ENCODE assay signal across 16 cellular contexts in genomic region chr2:86480105-86480504, GRCh38. TPM values are rescaled to one million over a fixed set of nuclear protein-coding genes. Genes with fewer than 3 reads are reported as not detected.
DNase-seq lines count a peak whose midpoint lies in the region; ATAC-seq and TF ChIP-seq lines count a peak whose summit lies in the region.
"Had no signal": no experiment of that assay in that cellular context is flagged by ENCODE, and none has a peak within 500 bp of the region (broad histone marks: within the 10 kb centered on the region; RNA-seq: fewer than 3 reads in every experiment).

No MANE protein-coding gene starts in this region.

- ATAC-seq in left ventricle myocardium superior: peak; percentile 78
- ATAC-seq in GM21360 (IDR thresholded peaks at IDR 0.05; ENCODE audit: unreplicated experiment): no peak
- ATAC-seq in HG03354 (IDR thresholded peaks at IDR 0.05; ENCODE audit: poor library complexity, severe bottlenecking, unreplicated experiment): no peak

- peaks cover 42% of the 10 kb centered on the region for H3K36me3 Mint-ChIP-seq in progenitor cell of endocrine pancreas (ENCODE audit: insufficient read depth)

- H3K4me1 Mint-ChIP-seq in progenitor cell of endocrine pancreas (ENCODE audit: low read depth): peaks cover 2% of the 10 kb centered on the region
- H3K4me1 Mint-ChIP-seq: B cell had no signal

- TF ChIP-seq CTCF in C4-2B (conservative IDR thresholded peaks at IDR 0.05): no peak
- TF ChIP-seq CTCF in progenitor cell of endocrine pancreas (IDR thresholded peaks at IDR 0.05; ENCODE audit: unreplicated experiment): no peak

- H3K4me3 Mint-ChIP-seq in progenitor cell of endocrine pancreas (ENCODE audit: low read depth): no peak overlapping the region
- H3K4me3 Mint-ChIP-seq: B cell, HFFc6 had no signal

- no peaks in the 10 kb centered on the region for H3K27me3 Mint-ChIP-seq in progenitor cell of endocrine pancreas
- H3K27me3 Mint-ChIP-seq: B cell had no signal

- intact Hi-C loops in left ventricle myocardium superior (cut with micrococcal nuclease): no loop called here

- DNase-seq in left ventricle myocardium superior: peak; percentile 64
- no peak for DNase-seq in progenitor cell of endocrine pancreas (ENCODE audit: low spot score, unreplicated experiment)
- no peak for DNase-seq in NCI-H1930 (lab: John Stamatoyannopoulos, UW)
- DNase-seq in NCI-H2107 (lab: John Stamatoyannopoulos, UW): no peak
- DNase-seq: activated CD4-positive, alpha-beta T cell treated with anti-CD3 and anti-CD28 coated beads for 48 hours; DND-41; HFFc6; Karpas-422; NCI-H1436 treated with DMSO at 0.1 percent for 48 hours; NCI-H748 treated with DMSO at 0.1 percent for 48 hours; RPMI8226 had no signal

- H3K27ac Mint-ChIP-seq in progenitor cell of endocrine pancreas: peak overlapping the region; percentile 31
- H3K27ac Mint-ChIP-seq: B cell, HFFc6 had no signal

- H3K27ac ChIP-seq in C4-2B (peak overlapping the region; percentile 13; the same call in 1 of the 2 replicates), angular gyrus (ENCODE audit: low read depth, low read length) (peak overlapping the region; percentile 68)

- no peaks in the 10 kb centered on the region for H3K9me3 Mint-ChIP-seq in progenitor cell of endocrine pancreas (ENCODE audit: low read depth)
- H3K9me3 Mint-ChIP-seq: HFFc6 had no signal

RNA-seq across cellular contexts. Expression of gene KDM3A, which starts 38.9 kb away (rescaled TPM):
- total RNA-seq in left ventricle myocardium superior: 35.6 TPM
- 73.7 and 75.5 TPM in 2 replicates for total RNA-seq in progenitor cell of endocrine pancreas
